Comparison of ENCODE assay signal across 10 cellular contexts in the genomic region with DNA sequence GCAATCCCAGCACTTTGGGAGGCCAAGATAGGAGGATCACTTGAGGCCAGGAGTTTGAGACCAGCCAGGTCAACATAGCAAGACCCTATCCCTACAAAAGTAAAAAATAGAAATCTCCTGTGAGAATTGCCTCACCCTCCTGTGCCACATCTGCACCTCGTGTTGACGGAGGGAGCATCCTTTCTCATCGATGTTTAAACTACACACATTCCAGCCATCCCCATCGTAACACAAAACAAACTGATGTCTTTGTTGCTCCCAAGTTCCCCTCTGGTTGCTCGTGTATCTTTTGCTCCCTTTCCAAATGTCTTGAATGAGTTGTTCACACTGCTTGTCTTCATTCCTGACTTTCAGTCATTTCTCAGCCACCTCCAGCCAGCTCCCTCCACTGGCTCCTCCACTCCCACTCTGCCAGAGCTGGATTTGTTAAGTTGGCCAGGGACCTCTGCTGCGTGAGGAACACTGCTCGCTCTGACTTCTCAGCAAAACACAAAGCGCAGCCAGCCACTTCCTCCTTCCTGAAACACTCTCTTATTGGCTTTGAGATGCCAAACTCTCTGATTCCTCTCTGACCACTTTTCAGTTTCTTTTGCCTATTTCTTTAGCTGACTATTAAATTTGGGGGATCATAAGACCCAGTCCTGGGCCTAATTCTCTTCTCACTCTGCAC. TPM values are rescaled to one million over a fixed set of nuclear protein-coding genes. Genes with fewer than 3 reads are reported as not detected.
A peak's percentile ranks its signal among the peaks of the same experiment; 100 is the strongest.
DNase-seq lines count a peak whose midpoint lies in the region; ATAC-seq and TF ChIP-seq lines count a peak whose summit lies in the region.
"Had no signal": no experiment of that assay in that cellular context is flagged by ENCODE, and none has a peak within 500 bp of the region (broad histone marks: within the 10 kb centered on the region; RNA-seq: fewer than 3 reads in every experiment).

No MANE protein-coding gene starts in this region.

- no peak overlapping the region for H3K27ac ChIP-seq in DND-41 (ENCODE audit: low read length)
- H3K27ac ChIP-seq: parathyroid adenoma had no signal

- ATAC-seq in DND-41 (ENCODE audit: insufficient read depth, low read depth) = no peak
- no peak for ATAC-seq in HG02840 (IDR thresholded peaks at IDR 0.05; ENCODE audit: low FRiP score, unreplicated experiment)
- ATAC-seq: activated T-cell treated with anti-CD3 and anti-CD28 coated beads, Interleukin-2, amount 50 U/mL, for 4 hours had no signal

- no peaks in the 10 kb centered on the region for H3K9me3 Mint-ChIP-seq in mesothelial cell of epicardium
- H3K9me3 Mint-ChIP-seq: activated T-cell treated with anti-CD3 and anti-CD28 coated beads, Interleukin-2, amount 50 U/mL, for 4 hours had no signal

- H3K27me3 Mint-ChIP-seq in mesothelial cell of epicardium (ENCODE audit: low read depth) = no peaks in the 10 kb centered on the region

- H3K4me3 ChIP-seq in DND-41 (ENCODE audit: low read depth in 1 of 2, low read length in 2 of 2) = no peak overlapping the region
- H3K4me3 ChIP-seq in NB4 (ENCODE audit: low read depth, low read length) = no peak overlapping the region

- H3K4me1 Mint-ChIP-seq in mesothelial cell of epicardium = peaks cover 10% of the 10 kb centered on the region

- TF ChIP-seq POLR2A in NB4 (IDR thresholded peaks at IDR 0.05; ENCODE audit: extremely low read depth, insufficient read length) = no peak

- H3K9ac ChIP-seq in DND-41 (ENCODE audit: low read depth, low read length) = no peak overlapping the region
- H3K9ac ChIP-seq: parathyroid adenoma had no signal

- H3K9me3 ChIP-seq in DND-41 (ENCODE audit: insufficient read depth, low read length, severe bottlenecking) = no peaks in the 10 kb centered on the region

- no peak overlapping the region for H3K27ac Mint-ChIP-seq in mesothelial cell of epicardium

- TF ChIP-seq CTCF in DND-41 (IDR thresholded peaks at IDR 0.05; ENCODE audit: borderline replicate concordance, extremely low read depth, low read length, poor library complexity, severe bottlenecking) (no peak), NB4 (IDR thresholded peaks at IDR 0.05; ENCODE audit: low read depth, low read length) (no peak), mesothelial cell of epicardium (IDR thresholded peaks at IDR 0.05; ENCODE audit: unreplicated experiment) (no peak)

- H3K4me3 Mint-ChIP-seq in mesothelial cell of epicardium = no peak overlapping the region
- H3K4me3 Mint-ChIP-seq: activated T-cell treated with anti-CD3 and anti-CD28 coated beads, Interleukin-2, amount 50 U/mL, for 4 hours had no signal

- no peaks in the 10 kb centered on the region for H3K4me1 ChIP-seq in DND-41 (ENCODE audit: insufficient read depth, low read length)

- no peak overlapping the region for H3K4me2 ChIP-seq in DND-41 (ENCODE audit: insufficient read depth, low read length)

- H2AFZ ChIP-seq in DND-41 (ENCODE audit: low read depth, low read length) = peak overlapping the region; percentile 9; the same call in 1 of the 2 replicates
- H2AFZ ChIP-seq: parathyroid adenoma had no signal

- H4K20me1 ChIP-seq in DND-41 (ENCODE audit: insufficient read depth, low read length) = no peaks in the 10 kb centered on the region

- H3K79me2 ChIP-seq in DND-41 (ENCODE audit: insufficient read depth, low read length) = no peaks in the 10 kb centered on the region
- H3K79me2 ChIP-seq: parathyroid adenoma had no signal

- H3K36me3 ChIP-seq in DND-41 (ENCODE audit: insufficient read depth, low read length) = no peaks in the 10 kb centered on the region

- DNase-seq in DND-41 (no peak), NB4 (ENCODE audit: low read depth) (peak; percentile 45), fibroblast of gingiva (ENCODE audit: low read depth) (peak; percentile 22), pons (ENCODE audit: low spot score) (peak; percentile 58), DMS153 treated with DMSO at 0.1 percent for 48 hours (lab: John Stamatoyannopoulos, UW; ENCODE audit: unreplicated experiment) (no peak), mesothelial cell of epicardium (ENCODE audit: low spot score in 2 of 2, unreplicated experiment in 2 of 2) (no peak)
- DNase-seq in effector CD8-positive, alpha-beta T cell (lab: John Stamatoyannopoulos, UW) = no peak
- DNase-seq: activated T-cell treated with anti-CD3 and anti-CD28 coated beads, Interleukin-2, amount 50 U/mL, for 4 hours had no signal

- no peaks in the 10 kb centered on the region for H3K27me3 ChIP-seq in DND-41 (ENCODE audit: insufficient read depth, low read length, poor library complexity)

- no peaks in the 10 kb centered on the region for H3K36me3 Mint-ChIP-seq in mesothelial cell of epicardium

RNA-seq across cellular contexts. Expression of gene ATP13A3, which starts 53.6 kb away (rescaled TPM):
- 60.2 to 74.1 TPM (median 62.3 TPM) in 3 replicates for total RNA-seq in mesothelial cell of epicardium

Comparison
In these comparisons a context has a peak if more than half of its experiments do, and no peak if none do; other contexts are left out.
1. DNase-seq: peak in NB4 (single experiment), fibroblast of gingiva (single experiment) and pons (single experiment); none in DND-41 (single experiment), DMS153 treated with DMSO at 0.1 percent for 48 hours (single experiment), mesothelial cell of epicardium (0 of 2) and effector CD8-positive, alpha-beta T cell (single experiment).